9 cellular contexts compared by ENCODE assay signal in genomic region chr7:157690058-157690832, GRCh38.
DNase-seq lines count a peak whose midpoint lies in the region; ATAC-seq and TF ChIP-seq lines count a peak whose summit lies in the region.
"Had no signal": no experiment of that assay in that cellular context is flagged by ENCODE, and none has a peak within 500 bp of the region (broad histone marks: within the 10 kb centered on the region; RNA-seq: fewer than 3 reads in every experiment).

No MANE protein-coding gene starts in this region.

- no peaks in the 10 kb centered on the region for H3K36me3 Mint-ChIP-seq in stimulated activated naive CD8-positive, alpha-beta T cell treated with anti-CD3 and anti-CD28 coated beads, Interleukin-15, Interleukin-2, amounts not matched to agents 100 ng/mL and 50 ng/mL, for 24 hours (ENCODE audit: low read depth)
- H3K36me3 Mint-ChIP-seq in naive B cell, result no peaks in the 10 kb centered on the region

- H3K27me3 Mint-ChIP-seq in stimulated activated naive CD8-positive, alpha-beta T cell treated with anti-CD3 and anti-CD28 coated beads, Interleukin-15, Interleukin-2, amounts not matched to agents 100 ng/mL and 50 ng/mL, for 24 hours, result peaks cover 59% of the 10 kb centered on the region
- H3K27me3 Mint-ChIP-seq in naive B cell, result peaks cover 31 to 50% (median 36%) of the 10 kb centered on the region in 3 donors

- peaks cover 20% of the 10 kb centered on the region for H3K27me3 ChIP-seq in ascending aorta

- CTCF ChIA-PET in GM10248 (lab: Yijun Ruan, JAX), result no interaction called here

- H3K9me3 ChIP-seq in ascending aorta, result no peaks in the 10 kb centered on the region
- H3K9me3 ChIP-seq: adrenal gland had no signal

- H3K4me1 ChIP-seq in ascending aorta, result no peaks in the 10 kb centered on the region

- peak overlapping the region; percentile 42 to 59 for H3K4me3 ChIP-seq in ascending aorta

- no peak overlapping the region for H3K27ac Mint-ChIP-seq in stimulated activated naive CD8-positive, alpha-beta T cell treated with anti-CD3 and anti-CD28 coated beads, Interleukin-15, Interleukin-2, amounts not matched to agents 100 ng/mL and 50 ng/mL, for 24 hours
- H3K27ac Mint-ChIP-seq in naive B cell, result no peak overlapping the region

- TF ChIP-seq CTCF in ascending aorta (IDR thresholded peaks at IDR 0.05) (no peak), GM10248 (IDR thresholded peaks at IDR 0.05; ENCODE audit: control extremely low read depth, extremely low read depth, low read depth, missing control alignments) (no peak)

- no peaks in the 10 kb centered on the region for H3K36me3 ChIP-seq in ascending aorta
- H3K36me3 ChIP-seq: adrenal gland had no signal

- H3K27ac ChIP-seq in ascending aorta, result no peak overlapping the region
- H3K27ac ChIP-seq: adrenal gland had no signal

- intact Hi-C loops in ascending aorta (cut with DNase I), result no loop called here

- POLR2A ChIA-PET in GM10248 (lab: Yijun Ruan, JAX), result no interaction called here

- peak overlapping the region; percentile 30 for H3K4me3 Mint-ChIP-seq in stimulated activated naive CD8-positive, alpha-beta T cell treated with anti-CD3 and anti-CD28 coated beads, Interleukin-15, Interleukin-2, amounts not matched to agents 100 ng/mL and 50 ng/mL, for 24 hours
- peak overlapping the region in 6 of 8 donors; percentile 9 to 85 (median 68) for H3K4me3 Mint-ChIP-seq in naive B cell

- DNase-seq in stimulated activated naive CD8-positive, alpha-beta T cell treated with anti-CD3 and anti-CD28 coated beads, Interleukin-15, Interleukin-2, amounts not matched to agents 100 U/mL and 50 U/mL, for 24 hours, result no peak
- DNase-seq in ascending aorta (ENCODE audit: low spot score in 2 of 2) (peak in 1 of 2 donors; percentile 59), naive B cell (no peak), COLO829 (ENCODE audit: low spot score) (no peak), GM10248 (ENCODE audit: extremely low spot score) (no peak), KBM-7 (no peak)

- peaks cover 32% of the 10 kb centered on the region for H3K4me1 Mint-ChIP-seq in stimulated activated naive CD8-positive, alpha-beta T cell treated with anti-CD3 and anti-CD28 coated beads, Interleukin-15, Interleukin-2, amounts not matched to agents 100 ng/mL and 50 ng/mL, for 24 hours (ENCODE audit: low read depth)
- H3K4me1 Mint-ChIP-seq in naive B cell, result peaks cover 0 to 20% (median 8%) of the 10 kb centered on the region in 3 donors

- in situ Hi-C loops in KBM-7 (cut with MboI; ENCODE audit: low pct_unique_long_range_greater_than_20kb, low sequenced_read_pairs), result no loop called here

- no peak for ATAC-seq in stimulated activated naive CD8-positive, alpha-beta T cell treated with anti-CD3 and anti-CD28 coated beads, Interleukin-15, Interleukin-2, amounts not matched to agents 100 U/mL and 50 U/mL, for 24 hours
- ATAC-seq in naive B cell (ENCODE audit: low read depth in 2 of 2) (no peak), GM21367 (IDR thresholded peaks at IDR 0.05; ENCODE audit: unreplicated experiment) (no peak)

- no peaks in the 10 kb centered on the region for H3K9me3 Mint-ChIP-seq in stimulated activated naive CD8-positive, alpha-beta T cell treated with anti-CD3 and anti-CD28 coated beads, Interleukin-15, Interleukin-2, amounts not matched to agents 100 ng/mL and 50 ng/mL, for 24 hours
- peaks cover 0 to under 1% (median 0%) of the 10 kb centered on the region in 7 donors for H3K9me3 Mint-ChIP-seq in naive B cell
